15 cellular contexts compared by ENCODE assay signal in genomic region chr5:68087866-68088265, GRCh38.
DNase-seq lines count a peak whose midpoint lies in the region; TF ChIP-seq lines count a peak whose summit lies in the region.
"Had no signal": no experiment of that assay in that cellular context is flagged by ENCODE, and none has a peak within 500 bp of the region (broad histone marks: within the 10 kb centered on the region; RNA-seq: fewer than 3 reads in every experiment).

No MANE protein-coding gene starts in this region.

- no peaks in the 10 kb centered on the region for H3K27me3 Mint-ChIP-seq in activated naive CD8-positive, alpha-beta T cell treated with anti-CD3 and anti-CD28 coated beads for 36 hours
- H3K27me3 Mint-ChIP-seq in CD14-positive monocyte (ENCODE audit: low read depth in 3 of 3) = peaks cover 0 to 2% (median 0%) of the 10 kb centered on the region in 3 donors
- H3K27me3 Mint-ChIP-seq: stimulated activated naive CD8-positive, alpha-beta T cell treated with anti-CD3 and anti-CD28 coated beads, Interleukin-15, amount 100 ng/mL, for 72 hours had no signal

- TF ChIP-seq CTCF in retinal pigment epithelial cell (conservative IDR thresholded peaks at IDR 0.05; ENCODE audit: low read depth, low read length) (no peak), CD14-positive monocyte (IDR thresholded peaks at IDR 0.05) (no peak)

- H3K4me3 Mint-ChIP-seq in activated naive CD8-positive, alpha-beta T cell treated with anti-CD3 and anti-CD28 coated beads for 36 hours = no peak overlapping the region
- H3K4me3 Mint-ChIP-seq in CD14-positive monocyte = no peak overlapping the region
- H3K4me3 Mint-ChIP-seq: stimulated activated naive CD8-positive, alpha-beta T cell treated with anti-CD3 and anti-CD28 coated beads, Interleukin-15, amount 100 ng/mL, for 72 hours had no signal

- DNase-seq in EL = peak; percentile 24
- DNase-seq in amniotic epithelial cell (ENCODE audit: low read depth) = peak; percentile 15
- peak; percentile 8 for DNase-seq in globus pallidus (ENCODE audit: low spot score)
- DNase-seq in retinal pigment epithelial cell (ENCODE audit: low read depth) = peak; percentile 33
- DNase-seq in medulla oblongata (ENCODE audit: extremely low spot score) = no peak
- DNase-seq in activated naive CD8-positive, alpha-beta T cell treated with anti-CD3 and anti-CD28 coated beads for 36 hours = no peak
- no peak for DNase-seq in CD14-positive monocyte (ENCODE audit: low spot score)
- DNase-seq in NCI-H1694 (lab: John Stamatoyannopoulos, UW) = no peak
- DNase-seq: activated CD4-positive, alpha-beta T cell treated with anti-CD3 and anti-CD28 coated beads, Interleukin-2, amount 50 U/mL, for 4 hours; activated T-cell treated with anti-CD3 and anti-CD28 coated beads, Interleukin-2, amount 50 U/mL, for 1 hour; Karpas-422; kidney glomerular epithelial cell; NCI-H524; posterior cingulate gyrus; stimulated activated naive CD8-positive, alpha-beta T cell treated with anti-CD3 and anti-CD28 coated beads, Interleukin-15, amount 100 ng/mL, for 72 hours had no signal

- no peak overlapping the region for H3K4me3 ChIP-seq in retinal pigment epithelial cell (ENCODE audit: low read length)

- intact Hi-C loops in CD14-positive monocyte (cut with micrococcal nuclease) = no loop called here

- H3K27ac Mint-ChIP-seq in activated naive CD8-positive, alpha-beta T cell treated with anti-CD3 and anti-CD28 coated beads for 36 hours = no peak overlapping the region
- no peak overlapping the region for H3K27ac Mint-ChIP-seq in CD14-positive monocyte
- H3K27ac Mint-ChIP-seq: stimulated activated naive CD8-positive, alpha-beta T cell treated with anti-CD3 and anti-CD28 coated beads, Interleukin-15, amount 100 ng/mL, for 72 hours had no signal

- peaks cover 4% of the 10 kb centered on the region for H3K9me3 Mint-ChIP-seq in activated naive CD8-positive, alpha-beta T cell treated with anti-CD3 and anti-CD28 coated beads for 36 hours
- H3K9me3 Mint-ChIP-seq in CD14-positive monocyte = peaks cover 0 to 5% (median 2%) of the 10 kb centered on the region in 7 donors

- H3K4me1 Mint-ChIP-seq in activated naive CD8-positive, alpha-beta T cell treated with anti-CD3 and anti-CD28 coated beads for 36 hours = peaks cover 2% of the 10 kb centered on the region
- H3K4me1 Mint-ChIP-seq in CD14-positive monocyte = no peaks in the 10 kb centered on the region
- H3K4me1 Mint-ChIP-seq: stimulated activated naive CD8-positive, alpha-beta T cell treated with anti-CD3 and anti-CD28 coated beads, Interleukin-15, amount 100 ng/mL, for 72 hours had no signal

- no peaks in the 10 kb centered on the region for H3K36me3 Mint-ChIP-seq in activated naive CD8-positive, alpha-beta T cell treated with anti-CD3 and anti-CD28 coated beads for 36 hours
- H3K36me3 Mint-ChIP-seq in CD14-positive monocyte = no peaks in the 10 kb centered on the region

Comparison
In these comparisons a context has a peak if more than half of its experiments do, and no peak if none do; other contexts are left out.
1. DNase-seq: peak in EL (single experiment), amniotic epithelial cell (single experiment), globus pallidus (single experiment) and retinal pigment epithelial cell (single experiment); none in medulla oblongata (single experiment), activated naive CD8-positive, alpha-beta T cell treated with anti-CD3 and anti-CD28 coated beads for 36 hours (single experiment), CD14-positive monocyte (single experiment) and NCI-H1694 (single experiment).